ENCODE assay signal across 12 cellular contexts in the genomic region with DNA sequence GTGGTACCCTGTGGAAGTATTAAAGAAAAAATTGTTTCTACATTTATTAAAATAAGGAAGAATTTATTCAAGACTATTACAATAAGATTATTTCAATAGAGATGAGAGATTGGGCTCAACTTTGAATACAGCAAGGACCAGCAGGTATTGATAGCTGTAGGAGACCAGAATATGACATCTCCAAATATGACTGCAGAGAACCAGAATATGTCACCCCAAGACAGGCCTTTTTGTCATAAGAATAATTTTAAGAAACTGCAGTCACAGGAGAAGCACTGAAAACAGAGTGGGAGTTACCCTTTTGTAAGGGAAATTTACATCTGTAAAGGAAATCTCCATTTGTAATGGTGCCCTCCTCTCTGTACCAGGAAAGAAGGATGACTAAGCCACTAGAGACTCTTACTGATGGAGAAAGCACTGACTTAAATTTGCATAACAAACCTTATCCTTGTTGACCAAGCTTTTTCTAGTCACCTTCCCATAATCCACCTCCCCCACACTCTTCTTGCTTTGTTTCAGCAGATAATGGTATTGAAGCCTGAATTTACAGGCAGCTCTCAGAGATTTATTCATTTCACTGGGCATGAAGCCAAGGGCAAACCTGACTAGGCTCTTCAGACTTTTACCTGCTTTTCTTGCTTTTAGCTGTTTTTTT.
DNase-seq lines count a peak whose midpoint lies in the region; ATAC-seq and TF ChIP-seq lines count a peak whose summit lies in the region.
"Had no signal": no experiment of that assay in that cellular context is flagged by ENCODE, and none has a peak within 500 bp of the region (broad histone marks: within the 10 kb centered on the region; RNA-seq: fewer than 3 reads in every experiment).

No MANE protein-coding gene starts in this region.

- no TSS peak for BruUV-seq in Calu3 (replicated peaks; lab: Mats Ljungman, UMichigan)

- H3K27me3 Mint-ChIP-seq in Calu3 (ENCODE audit: unreplicated experiment): peaks cover 19% of the 10 kb centered on the region
- H3K27me3 Mint-ChIP-seq: B cell had no signal

- no peak overlapping the region for H3K4me3 Mint-ChIP-seq in Calu3 (ENCODE audit: low read depth, unreplicated experiment)
- H3K4me3 Mint-ChIP-seq: B cell had no signal

- TF ChIP-seq CTCF in Calu3 (IDR thresholded peaks at IDR 0.05; ENCODE audit: unreplicated experiment) (no peak), ascending aorta (IDR thresholded peaks at IDR 0.05) (no peak)

- H3K9me3 Mint-ChIP-seq in Calu3 (ENCODE audit: low read depth, unreplicated experiment): peaks cover 14% of the 10 kb centered on the region

- peak overlapping the region; percentile 43 for H3K27ac Mint-ChIP-seq in Calu3 (ENCODE audit: unreplicated experiment)
- H3K27ac Mint-ChIP-seq: B cell had no signal

- intact Hi-C loops in Calu3 (cut with micrococcal nuclease; ENCODE audit: unreplicated experiment): no loop called here
- intact Hi-C loops in ascending aorta (cut with DNase I): no loop called here

- H3K4me1 ChIP-seq in ascending aorta: no peaks in the 10 kb centered on the region

- peak; percentile 16 for DNase-seq in Calu3
- DNase-seq in NCI-H2029 treated with DMSO at 0.1 percent for 48 hours (lab: John Stamatoyannopoulos, UW): peak; percentile 53
- no peak for DNase-seq in ascending aorta (ENCODE audit: low spot score in 2 of 2)
- no peak for DNase-seq in RKO (ENCODE audit: low spot score)
- DNase-seq in globus pallidus (ENCODE audit: low spot score): no peak
- DNase-seq: activated effector memory CD4-positive, alpha-beta T cell treated with Interleukin-2 at 50 U/mL for 16 hours; mucosa of descending colon; stimulated activated CD4-positive, alpha-beta T cell treated with anti-CD3 and anti-CD28 coated beads, Interleukin-4, amount 100 ng/mL, for 4 hours had no signal

- H3K36me3 ChIP-seq in ascending aorta: no peaks in the 10 kb centered on the region

- peak; percentile 62 for ATAC-seq in GM19351 (IDR thresholded peaks at IDR 0.05; ENCODE audit: unreplicated experiment)
- ATAC-seq in esophagus mucosa: peak; percentile 79
- ATAC-seq in HG02588 (IDR thresholded peaks at IDR 0.05; ENCODE audit: unreplicated experiment): no peak
- ATAC-seq: mucosa of descending colon had no signal

- no peak overlapping the region for H3K4me3 ChIP-seq in ascending aorta
- H3K4me3 ChIP-seq: mucosa of descending colon had no signal

- H3K36me3 Mint-ChIP-seq in Calu3 (ENCODE audit: insufficient read depth, unreplicated experiment): no peaks in the 10 kb centered on the region

- no peaks in the 10 kb centered on the region for H3K9me3 ChIP-seq in ascending aorta

- H3K27ac ChIP-seq in ascending aorta: no peak overlapping the region

- peaks cover 28% of the 10 kb centered on the region for H3K4me1 Mint-ChIP-seq in Calu3 (ENCODE audit: low read depth, unreplicated experiment)

- no peaks in the 10 kb centered on the region for H3K27me3 ChIP-seq in ascending aorta

- CTCF ChIA-PET in Calu3 (lab: Charles Lee): interaction anchor here (1.0 kb wide), 1 partner anchor 111 kb away, joined by 3 read pairs; no protein-coding TSS in a partner anchor

Comparison
In these comparisons a context has a peak if more than half of its experiments do, and no peak if none do; other contexts are left out.
1. DNase-seq: peak in Calu3 (single experiment) and NCI-H2029 treated with DMSO at 0.1 percent for 48 hours (single experiment); none in ascending aorta (0 of 2), RKO (single experiment) and globus pallidus (single experiment).